8 cellular contexts compared by ENCODE assay signal in genomic region chr14:71139058-71139946, GRCh38.
A peak's percentile ranks its signal among the peaks of the same experiment; 100 is the strongest.
DNase-seq lines count a peak whose midpoint lies in the region; ATAC-seq, FAIRE-seq and TF ChIP-seq lines count a peak whose summit lies in the region.

No MANE protein-coding gene starts in this region.

- H3K4me1 Mint-ChIP-seq in activated CD8-positive, alpha-beta memory T cell treated with anti-CD3 and anti-CD28 coated beads, Interleukin-2, amount 10 ng/mL, durations not matched to agents 7 days and 5 days, result peaks cover 44% of the 10 kb centered on the region
- peaks cover 43% of the 10 kb centered on the region for H3K4me1 Mint-ChIP-seq in stimulated activated effector memory CD8-positive, alpha-beta T cell treated with anti-CD3 and anti-CD28 coated beads, Interleukin-12 subunit alpha, Interleukin-12 subunit beta, amount 100 ng/mL, for 72 hours

- peak; percentile 91 for FAIRE-seq in endothelial cell of umbilical vein (lab: Jason Lieb, UNC)

- H3K4me3 Mint-ChIP-seq in activated CD8-positive, alpha-beta memory T cell treated with anti-CD3 and anti-CD28 coated beads, Interleukin-2, amount 10 ng/mL, durations not matched to agents 7 days and 5 days, result no peak overlapping the region
- no peak overlapping the region for H3K4me3 Mint-ChIP-seq in stimulated activated effector memory CD8-positive, alpha-beta T cell treated with anti-CD3 and anti-CD28 coated beads, Interleukin-12 subunit alpha, Interleukin-12 subunit beta, amount 100 ng/mL, for 72 hours

- no peak for TF ChIP-seq POLR2A in endothelial cell of umbilical vein (IDR thresholded peaks at IDR 0.05; ENCODE audit: low read depth, low read length)

- H3K9me1 ChIP-seq in endothelial cell of umbilical vein (replicated peaks; ENCODE audit: control insufficient read depth, extremely low read depth, insufficient read depth, low read length), result no peaks in the 10 kb centered on the region

- H3K27me3 ChIP-seq in GM23248 (replicated peaks; ENCODE audit: insufficient read depth) (no peaks in the 10 kb centered on the region), endothelial cell of umbilical vein (ENCODE audit: control insufficient read depth in 2 of 2, insufficient read depth in 2 of 2, low read length in 2 of 2) (no peaks in the 10 kb centered on the region)

- WGBS in GM23248 (ENCODE audit: low coverage in 1 of 2, low lambda C conversion rate in 2 of 2, missing lambda C conversion rate in 2 of 2), 2 experiments, result 66 to 70% methylated on average over 37 of the region's 37 CpGs

- H3K4me2 ChIP-seq in GM23248 (ENCODE audit: unreplicated experiment) (peak overlapping the region; percentile 5), endothelial cell of umbilical vein (ENCODE audit: insufficient read depth, low read length) (no peak overlapping the region)

- no peak overlapping the region for H3K27ac ChIP-seq in GM23248
- no peak overlapping the region for H3K27ac ChIP-seq in endothelial cell of umbilical vein (ENCODE audit: insufficient read depth, low read depth, low read length)

- peaks cover 31% of the 10 kb centered on the region for H3F3A ChIP-seq in GM23248 (ENCODE audit: insufficient read depth)

- H3K36me3 Mint-ChIP-seq in activated CD8-positive, alpha-beta memory T cell treated with anti-CD3 and anti-CD28 coated beads, Interleukin-2, amount 10 ng/mL, durations not matched to agents 7 days and 5 days, result peaks cover 2% of the 10 kb centered on the region
- H3K36me3 Mint-ChIP-seq in stimulated activated effector memory CD8-positive, alpha-beta T cell treated with anti-CD3 and anti-CD28 coated beads, Interleukin-12 subunit alpha, Interleukin-12 subunit beta, amount 100 ng/mL, for 72 hours, result no peaks in the 10 kb centered on the region

- POLR2A ChIA-PET in endothelial cell of umbilical vein (lab: Charles Lee), result no interaction called here

- CTCF ChIA-PET in activated CD8-positive, alpha-beta memory T cell treated with anti-CD3 and anti-CD28 coated beads, Interleukin-2, amount 10 ng/mL, durations not matched to agents 7 days and 5 days (lab: Charles Lee), result interaction anchor here (1.0 to 10.3 kb wide), 16 partner anchors 25 to 716 kb away, joined by 3 to 101 read pairs (median 4); partner anchors contain the start of gene SIPA1L1
- CTCF ChIA-PET in endothelial cell of umbilical vein (lab: Charles Lee), result interaction anchor here (0.6 to 5.0 kb wide), 23 partner anchors 9 to 715 kb away, joined by 3 to 74 read pairs (median 3); no protein-coding TSS in a partner anchor

- H3K36me3 ChIP-seq in GM23248 (ENCODE audit: low read depth) (no peaks in the 10 kb centered on the region), endothelial cell of umbilical vein (ENCODE audit: control insufficient read depth in 2 of 2, extremely low read depth in 1 of 2, insufficient read depth in 2 of 2, low read length in 2 of 2) (no peaks in the 10 kb centered on the region)

- H4K20me1 ChIP-seq in GM23248 (ENCODE audit: insufficient read depth) (no peaks in the 10 kb centered on the region), endothelial cell of umbilical vein (replicated peaks; ENCODE audit: control insufficient read depth, extremely low read depth, insufficient read depth, low read length) (no peaks in the 10 kb centered on the region)

- no TSS peak for BruUV-seq in endothelial cell of umbilical vein (replicated peaks; lab: Mats Ljungman, UMichigan)

- no peak for DNase-seq in AG09319 (ENCODE audit: extremely low read depth, low read depth)
- DNase-seq in GM23248, result peak; percentile 69
- peak; percentile 44 to 74 for DNase-seq in NCI-H524 (lab: John Stamatoyannopoulos, UW)
- DNase-seq in activated CD8-positive, alpha-beta memory T cell treated with anti-CD3 and anti-CD28 coated beads, Interleukin-2, amount 10 ng/mL, durations not matched to agents 7 days and 5 days, result peak; percentile 67
- DNase-seq in endothelial cell of umbilical vein (ENCODE audit: low read depth, low spot score), result peak; percentile 46
- peak; percentile 42 for DNase-seq in mucosa of gallbladder (ENCODE audit: low spot score)
- peak; percentile 47 to 80 for DNase-seq in stimulated activated effector memory CD8-positive, alpha-beta T cell treated with anti-CD3 and anti-CD28 coated beads, Interleukin-12 subunit alpha, Interleukin-12 subunit beta, amount 100 ng/mL, for 72 hours (ENCODE audit: low spot score in 2 of 2)
- DNase-seq in KG1 (lab: John Stamatoyannopoulos, UW), result no peak

- no peak overlapping the region for H3K9ac ChIP-seq in GM23248
- H3K9ac ChIP-seq in endothelial cell of umbilical vein (replicated peaks; ENCODE audit: extremely low read depth, insufficient read depth, low read length), result no peak overlapping the region

- intact Hi-C loops in endothelial cell of umbilical vein (cut with micrococcal nuclease), result loop anchor here (1.0 to 2.0 kb wide), 5 partner anchors 183 to 614 kb away; no protein-coding TSS in a partner anchor

- no peaks in the 10 kb centered on the region for H3K27me3 Mint-ChIP-seq in activated CD8-positive, alpha-beta memory T cell treated with anti-CD3 and anti-CD28 coated beads, Interleukin-2, amount 10 ng/mL, durations not matched to agents 7 days and 5 days

- in situ Hi-C loops in GM23248 (cut with MboI), result loop anchor here (25.0 kb wide), 1 partner anchor 623 kb away; no protein-coding TSS in a partner anchor

- dilution Hi-C loops in endothelial cell of umbilical vein (cut with MboI; ENCODE audit: extremely low pct_ligation_motif_present, low sequenced_read_pairs), result no loop called here

- H2AFZ ChIP-seq in GM23248 (peak overlapping the region; percentile 69; the same call in 1 of the 2 replicates), endothelial cell of umbilical vein (ENCODE audit: low read depth, low read length) (no peak overlapping the region)

- no peak overlapping the region for H3K27ac Mint-ChIP-seq in activated CD8-positive, alpha-beta memory T cell treated with anti-CD3 and anti-CD28 coated beads, Interleukin-2, amount 10 ng/mL, durations not matched to agents 7 days and 5 days
- no peak overlapping the region for H3K27ac Mint-ChIP-seq in stimulated activated effector memory CD8-positive, alpha-beta T cell treated with anti-CD3 and anti-CD28 coated beads, Interleukin-12 subunit alpha, Interleukin-12 subunit beta, amount 100 ng/mL, for 72 hours

- no peaks in the 10 kb centered on the region for H3K9me3 ChIP-seq in GM23248 (ENCODE audit: low read depth)
- H3K9me3 ChIP-seq in endothelial cell of umbilical vein (replicated peaks; ENCODE audit: control insufficient read depth, insufficient read depth, low read length), result no peaks in the 10 kb centered on the region

- H3K9me3 Mint-ChIP-seq in activated CD8-positive, alpha-beta memory T cell treated with anti-CD3 and anti-CD28 coated beads, Interleukin-2, amount 10 ng/mL, durations not matched to agents 7 days and 5 days (ENCODE audit: low read depth), result no peaks in the 10 kb centered on the region
- no peaks in the 10 kb centered on the region for H3K9me3 Mint-ChIP-seq in stimulated activated effector memory CD8-positive, alpha-beta T cell treated with anti-CD3 and anti-CD28 coated beads, Interleukin-12 subunit alpha, Interleukin-12 subunit beta, amount 100 ng/mL, for 72 hours

- peak; percentile 93 for TF ChIP-seq CTCF in AG09319 (IDR thresholded peaks at IDR 0.05; ENCODE audit: low read depth, low read length)
- peak; percentile 85 to 90 for TF ChIP-seq CTCF in endothelial cell of umbilical vein (IDR thresholded peaks at IDR 0.05; ENCODE audit: extremely low read depth in 1 of 2, insufficient read depth in 1 of 2, low read depth in 1 of 2, low read length in 2 of 2)

- ATAC-seq in activated CD8-positive, alpha-beta memory T cell treated with anti-CD3 and anti-CD28 coated beads, Interleukin-2, amount 10 ng/mL, durations not matched to agents 7 days and 5 days, result peak; percentile 24
- no peak for ATAC-seq in stimulated activated effector memory CD8-positive, alpha-beta T cell treated with anti-CD3 and anti-CD28 coated beads, Interleukin-12 subunit alpha, Interleukin-12 subunit beta, amount 100 ng/mL, for 72 hours

- H3K79me2 ChIP-seq in GM23248 (ENCODE audit: insufficient read depth) (no peaks in the 10 kb centered on the region), endothelial cell of umbilical vein (ENCODE audit: control insufficient read depth, insufficient read depth, low read length) (no peaks in the 10 kb centered on the region)

- no peaks in the 10 kb centered on the region for H3K9me2 ChIP-seq in GM23248 (ENCODE audit: insufficient read depth)

- H3K4me3 ChIP-seq in GM23248, result no peak overlapping the region
- no peak overlapping the region for H3K4me3 ChIP-seq in endothelial cell of umbilical vein (replicated peaks in 1 of 3; ENCODE audit: insufficient read depth in 1 of 3, low read depth in 1 of 3, low read length in 3 of 3)

- H3K4me1 ChIP-seq in GM23248 (ENCODE audit: insufficient read depth) (peaks cover 32% of the 10 kb centered on the region), endothelial cell of umbilical vein (ENCODE audit: control insufficient read depth, extremely low read depth, insufficient read depth, low read length) (peaks cover 15% of the 10 kb centered on the region)

TF ChIP-seq in endothelial cell of umbilical vein, 7 proteins besides CTCF, POLR2A, EP300 and RAD21:
- no peak for TF ChIP-seq JUN (IDR thresholded peaks at IDR 0.05; ENCODE audit: borderline replicate concordance, insufficient read depth, insufficient read length, low read depth)
- TF ChIP-seq MYC (IDR thresholded peaks at IDR 0.05; ENCODE audit: low read depth, low read length), result no peak
- no peak for TF ChIP-seq FOS (IDR thresholded peaks at IDR 0.05; ENCODE audit: borderline replicate concordance, insufficient read depth, low read length)
- no peak for TF ChIP-seq GATA2 (IDR thresholded peaks at IDR 0.05; ENCODE audit: insufficient read depth, insufficient read length, low read depth, low read length)
- TF ChIP-seq POLR2AphosphoS5 (IDR thresholded peaks at IDR 0.05; ENCODE audit: insufficient read depth, low read depth, low read length), result no peak
- no peak for TF ChIP-seq EZH2 (IDR thresholded peaks at IDR 0.05; ENCODE audit: borderline replicate concordance, low read depth, low read length, severe bottlenecking)
- TF ChIP-seq, protein P1, sequence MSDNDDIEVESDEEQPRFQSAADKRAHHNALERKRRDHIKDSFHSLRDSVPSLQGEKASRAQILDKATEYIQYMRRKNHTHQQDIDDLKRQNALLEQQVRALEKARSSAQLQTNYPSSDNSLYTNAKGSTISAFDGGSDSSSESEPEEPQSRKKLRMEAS (IDR thresholded peaks at IDR 0.05; ENCODE audit: insufficient read depth, insufficient read length), result no peak

Comparison
In these comparisons a context has a peak if more than half of its experiments do, and no peak if none do; other contexts are left out.
1. DNase-seq: peak in GM23248 (single experiment), NCI-H524 (2 of 2), activated CD8-positive, alpha-beta memory T cell treated with anti-CD3 and anti-CD28 coated beads, Interleukin-2, amount 10 ng/mL, durations not matched to agents 7 days and 5 days (single experiment), endothelial cell of umbilical vein (single experiment), mucosa of gallbladder (single experiment) and stimulated activated effector memory CD8-positive, alpha-beta T cell treated with anti-CD3 and anti-CD28 coated beads, Interleukin-12 subunit alpha, Interleukin-12 subunit beta, amount 100 ng/mL, for 72 hours (2 of 2); none in AG09319 (single experiment) and KG1 (single experiment).